16 cellular contexts compared by ENCODE assay signal in genomic region chr12:4308334-4308960, GRCh38. TPM values are rescaled to one million over a fixed set of nuclear protein-coding genes. Genes with fewer than 3 reads are reported as not detected.
A peak's percentile ranks its signal among the peaks of the same experiment; 100 is the strongest.
DNase-seq lines count a peak whose midpoint lies in the region; ATAC-seq, FAIRE-seq and TF ChIP-seq lines count a peak whose summit lies in the region.
"Had no signal": no experiment of that assay in that cellular context is flagged by ENCODE, and none has a peak within 500 bp of the region (broad histone marks: within the 10 kb centered on the region; RNA-seq: fewer than 3 reads in every experiment).

No MANE protein-coding gene starts in this region.

- peak; percentile 23 for FAIRE-seq in urothelium cell line (lab: Jason Lieb, UNC)
- FAIRE-seq: K562 had no signal

- no peak for TF ChIP-seq CTCF in brain microvascular endothelial cell (IDR thresholded peaks at IDR 0.05; ENCODE audit: low read depth, low read length, missing control alignments)

- no peak overlapping the region for H3K4me3 ChIP-seq in brain microvascular endothelial cell (ENCODE audit: low read depth, low read length)
- H3K4me3 ChIP-seq: K562, SJCRH30, spleen, tibial nerve had no signal

- H3K36me3 ChIP-seq in brain microvascular endothelial cell (replicated peaks), result no peaks in the 10 kb centered on the region
- H3K36me3 ChIP-seq: HAP-1 had no signal

- peaks cover 5% of the 10 kb centered on the region for H3K27me3 ChIP-seq in brain microvascular endothelial cell (replicated peaks)
- H3K27me3 ChIP-seq: SJCRH30, spleen, tibial nerve had no signal

- ATAC-seq in activated naive CD4-positive, alpha-beta T cell treated with anti-CD3 and anti-CD28 coated beads, Interleukin-2, amount 50 U/mL, for 72 hours, result peak; percentile 6 to 27
- ATAC-seq in HG02610 (IDR thresholded peaks at IDR 0.05; ENCODE audit: unreplicated experiment) (no peak), GM21825 (IDR thresholded peaks at IDR 0.05; ENCODE audit: unreplicated experiment) (no peak)

- in situ Hi-C loops in brain microvascular endothelial cell (cut with HindIII; ENCODE audit: low pct_ligation_motif_present, low sequenced_read_pairs), result no loop called here

- no peaks in the 10 kb centered on the region for H3K9me3 Mint-ChIP-seq in activated naive CD4-positive, alpha-beta T cell treated with anti-CD3 and anti-CD28 coated beads, Interleukin-2, amount 50 U/mL, for 72 hours
- H3K9me3 Mint-ChIP-seq: immature natural killer cell, naive B cell had no signal

- H3K27ac Mint-ChIP-seq in activated naive CD4-positive, alpha-beta T cell treated with anti-CD3 and anti-CD28 coated beads, Interleukin-2, amount 50 U/mL, for 72 hours, result peak overlapping the region; percentile 69 to 93

- no peak overlapping the region for H3K27ac ChIP-seq in brain microvascular endothelial cell
- H3K27ac ChIP-seq: SJCRH30, spleen had no signal

- H3K36me3 Mint-ChIP-seq in activated naive CD4-positive, alpha-beta T cell treated with anti-CD3 and anti-CD28 coated beads, Interleukin-2, amount 50 U/mL, for 72 hours, result peaks cover 5% of the 10 kb centered on the region in 2 donors

- no peak for DNase-seq in activated naive CD4-positive, alpha-beta T cell treated with anti-CD3 and anti-CD28 coated beads, Interleukin-2, amount 50 U/mL, for 72 hours (ENCODE audit: low spot score in 2 of 2)
- no peak for DNase-seq in activated naive CD4-positive, alpha-beta T cell treated with Interleukin-2 at 50 U/mL for 16 hours
- DNase-seq in amniotic epithelial cell (ENCODE audit: low read depth), result peak; percentile 6
- peak; percentile 63 for DNase-seq in left kidney (ENCODE audit: low read depth, low spot score)
- DNase-seq in urothelium cell line (ENCODE audit: low spot score), result no peak
- no peak for DNase-seq in brain microvascular endothelial cell
- DNase-seq: activated CD4-positive, CD25-positive, alpha-beta regulatory T cell; immature natural killer cell; naive B cell; spleen had no signal

RNA-seq across cellular contexts. Expression of gene TIGAR, which starts 12.6 kb away (rescaled TPM):
- total RNA-seq in activated naive CD4-positive, alpha-beta T cell treated with anti-CD3 and anti-CD28 coated beads, Interleukin-2, amount 50 U/mL, for 72 hours, result 10 to 100 TPM in 1 of 2 donors, 1 to 10 TPM in 1; 3.8 to 17.0 TPM

RNA-seq across cellular contexts. Expression of gene CCND2, which starts 34.9 kb away (rescaled TPM):
- 100 to 1,000 TPM; 266 to 571 TPM for total RNA-seq in activated naive CD4-positive, alpha-beta T cell treated with anti-CD3 and anti-CD28 coated beads, Interleukin-2, amount 50 U/mL, for 72 hours

Comparison
In these comparisons a context has a peak if more than half of its experiments do, and no peak if none do; other contexts are left out.
1. ATAC-seq: peak in activated naive CD4-positive, alpha-beta T cell treated with anti-CD3 and anti-CD28 coated beads, Interleukin-2, amount 50 U/mL, for 72 hours (2 of 2); none in HG02610 (single experiment) and GM21825 (single experiment).
2. DNase-seq: peak in amniotic epithelial cell (single experiment) and left kidney (single experiment); none in activated naive CD4-positive, alpha-beta T cell treated with anti-CD3 and anti-CD28 coated beads, Interleukin-2, amount 50 U/mL, for 72 hours (0 of 2), activated naive CD4-positive, alpha-beta T cell treated with Interleukin-2 at 50 U/mL for 16 hours (single experiment), urothelium cell line (single experiment) and brain microvascular endothelial cell (single experiment).